ENCODE assay signal across 10 cellular contexts in genomic region chr1:77322061-77322900, GRCh38. TPM values are rescaled to one million over a fixed set of nuclear protein-coding genes. Genes with fewer than 3 reads are reported as not detected.
DNase-seq lines count a peak whose midpoint lies in the region; ATAC-seq and TF ChIP-seq lines count a peak whose summit lies in the region.
"Had no signal": no experiment of that assay in that cellular context is flagged by ENCODE, and none has a peak within 500 bp of the region (broad histone marks: within the 10 kb centered on the region; RNA-seq: fewer than 3 reads in every experiment).

No MANE protein-coding gene starts in this region.

- H3K27ac ChIP-seq in IMR-90 (ENCODE audit: insufficient read depth, low read length) (peak overlapping the region; percentile 25; the same call in 1 of the 2 replicates), mammary epithelial cell (ENCODE audit: insufficient read depth, low read depth, low read length) (peak overlapping the region; percentile 65), mesenchymal stem cell (ENCODE audit: low read length, poor library complexity, severe bottlenecking) (peak overlapping the region; percentile 98)
- H3K27ac ChIP-seq: spleen had no signal

- H2BK20ac ChIP-seq in IMR-90 (ENCODE audit: low read depth, low read length) = peak overlapping the region; percentile 92

- POLR2A ChIA-PET in IMR-90 (lab: Charles Lee; ENCODE audit: unreplicated experiment) = no interaction called here

- 0 out of 2 replicates have a peak, but pooled peaks cover 3% of the 10 kb centered on the region for H3K9me1 ChIP-seq in IMR-90 (ENCODE audit: insufficient read depth, low read length)

- peak overlapping the region; percentile 65 for H4K91ac ChIP-seq in IMR-90 (ENCODE audit: insufficient read depth, low read depth, low read length)
- H4K91ac ChIP-seq in mesenchymal stem cell (ENCODE audit: low read length) = no peak overlapping the region

- H2AK5ac ChIP-seq in IMR-90 (ENCODE audit: low read depth, low read length) = peak overlapping the region; percentile 33
- H2AK5ac ChIP-seq in mesenchymal stem cell (ENCODE audit: low read length, severe bottlenecking) = no peak overlapping the region

- ATAC-seq in IMR-90 (ENCODE audit: low read depth) = peak; percentile 82

- H3K56ac ChIP-seq in IMR-90 (ENCODE audit: extremely low read depth, insufficient read depth, low read length) = peak overlapping the region; percentile 35

- peak overlapping the region; percentile 94; the same call in 1 of the 2 replicates for H4K5ac ChIP-seq in IMR-90 (ENCODE audit: low read depth, low read length)

- H4K20me1 ChIP-seq in IMR-90 (ENCODE audit: insufficient read depth, low read length) (no peaks in the 10 kb centered on the region), mammary epithelial cell (ENCODE audit: insufficient read depth, low read length) (no peaks in the 10 kb centered on the region)

- H3K79me2 ChIP-seq in mammary epithelial cell (ENCODE audit: insufficient read depth, low read length) = no peaks in the 10 kb centered on the region

- no peak overlapping the region for H2AK9ac ChIP-seq in IMR-90 (replicated peaks; ENCODE audit: low read depth, low read length, poor library complexity)

- no peak for TF ChIP-seq RAD21 in IMR-90 (IDR thresholded peaks at IDR 0.05; ENCODE audit: low read length)

- no CpG with 5 or more reads among the region's 6 CpGs for WGBS in IMR-90 (ENCODE audit: extremely low coverage in 2 of 2, insufficient read length in 1 of 2), 2 experiments
- WGBS in mammary epithelial cell (ENCODE audit: low coverage, missing lambda C conversion rate) = 54% methylated on average over 6 of the region's 6 CpGs
- 54% methylated on average over 6 of the region's 6 CpGs for WGBS in mesenchymal stem cell

- H3K4ac ChIP-seq in IMR-90 (ENCODE audit: low read depth, low read length) (peak overlapping the region; percentile 85; the same call in 1 of the 2 replicates), mesenchymal stem cell (ENCODE audit: low read depth in 1 of 2, low read length in 2 of 2) (no peak overlapping the region)

- no peaks in the 10 kb centered on the region for H3K9me3 ChIP-seq in IMR-90 (ENCODE audit: control insufficient read depth, insufficient read depth, low read length)
- no peaks in the 10 kb centered on the region for H3K9me3 ChIP-seq in mammary epithelial cell (replicated peaks; ENCODE audit: insufficient read depth, low read length)
- no peaks in the 10 kb centered on the region for H3K9me3 ChIP-seq in mesenchymal stem cell (ENCODE audit: control insufficient read depth, low read length)
- H3K9me3 ChIP-seq: spleen had no signal

- TF ChIP-seq POLR2A in IMR-90 (IDR thresholded peaks at IDR 0.05; ENCODE audit: low read depth, low read length) = no peak

- H3K79me1 ChIP-seq in IMR-90 (ENCODE audit: low read depth in 1 of 2, low read length in 2 of 2) (peaks cover 0 to 31% of the 10 kb centered on the region in 2 experiments; a peak in 3 of 4 replicates), mesenchymal stem cell (replicated peaks; ENCODE audit: low read length, poor library complexity, severe bottlenecking) (peaks cover 14% of the 10 kb centered on the region)

- H3K9ac ChIP-seq in IMR-90 (ENCODE audit: low read depth, low read length) (no peak overlapping the region; the same call in 1 of the 2 replicates), mammary epithelial cell (ENCODE audit: insufficient read depth, low read length) (peak overlapping the region; percentile 4), mesenchymal stem cell (ENCODE audit: low read length) (peak overlapping the region; percentile 50)

- H3K18ac ChIP-seq in IMR-90 (ENCODE audit: low read depth, low read length) (peak overlapping the region; percentile 98), mesenchymal stem cell (ENCODE audit: low read depth in 1 of 2, low read length in 2 of 2) (no peak overlapping the region)

- H3K4me1 ChIP-seq in IMR-90 (ENCODE audit: control insufficient read depth, insufficient read depth, low read length) (peaks cover 11% of the 10 kb centered on the region), mammary epithelial cell (ENCODE audit: insufficient read depth, low read length) (peaks cover 16% of the 10 kb centered on the region), mesenchymal stem cell (ENCODE audit: control insufficient read depth, insufficient read depth, low read depth, low read length) (peaks cover 8% of the 10 kb centered on the region)
- H3K4me1 ChIP-seq: spleen had no signal

- BruUV-seq in IMR-90 (replicated peaks; lab: Mats Ljungman, UMichigan) (no TSS peak), mammary epithelial cell (replicated peaks; lab: Mats Ljungman, UMichigan) (no TSS peak)

- no peaks in the 10 kb centered on the region for H3K36me3 ChIP-seq in IMR-90 (ENCODE audit: control insufficient read depth, insufficient read depth, low read length)
- H3K36me3 ChIP-seq in mammary epithelial cell (ENCODE audit: insufficient read depth, low read length) = no peaks in the 10 kb centered on the region
- H3K36me3 ChIP-seq in mesenchymal stem cell (ENCODE audit: control insufficient read depth in 1 of 2, insufficient read depth in 2 of 2, low read depth in 1 of 2, low read length in 2 of 2) = no peaks in the 10 kb centered on the region
- H3K36me3 ChIP-seq: spleen had no signal

- no peak overlapping the region for H3K4me3 ChIP-seq in IMR-90 (ENCODE audit: insufficient read depth, low read depth, low read length)
- H3K4me3 ChIP-seq in mammary epithelial cell (replicated peaks in 1 of 3; ENCODE audit: insufficient read depth in 1 of 3, low read depth in 2 of 3, low read length in 3 of 3) = no peak overlapping the region
- no peak overlapping the region for H3K4me3 ChIP-seq in mesenchymal stem cell (ENCODE audit: insufficient read depth in 1 of 2, low read depth in 1 of 2, low read length in 2 of 2)
- H3K4me3 ChIP-seq: spleen had no signal

- H4K8ac ChIP-seq in IMR-90 (ENCODE audit: low read depth in 2 of 2, low read length in 2 of 2) = peak overlapping the region; percentile 64 to 75
- H4K8ac ChIP-seq in mesenchymal stem cell (ENCODE audit: low read length) = no peak overlapping the region

- H2BK5ac ChIP-seq in IMR-90 (ENCODE audit: low read depth, low read length, poor library complexity, severe bottlenecking) = peak overlapping the region; percentile 84
- H2BK5ac ChIP-seq in mesenchymal stem cell (ENCODE audit: low read depth, low read length, poor library complexity, severe bottlenecking) = no peak overlapping the region

- DNase-seq in Caki2 (ENCODE audit: low read depth) (peak; percentile 93), IMR-90 (peak; percentile 91), mammary epithelial cell (peak; percentile 94), mesenchymal stem cell (peak; percentile 66), DMS153 (lab: John Stamatoyannopoulos, UW) (no peak), UCSD-AML1 (lab: John Stamatoyannopoulos, UW; ENCODE audit: unreplicated experiment) (no peak)
- no peak for DNase-seq in activated CD4-positive, alpha-beta T cell treated with anti-CD3 and anti-CD28 coated beads for 1 hour
- DNase-seq in activated CD4-positive, CD25-positive, alpha-beta regulatory T cell treated with anti-CD3 and anti-CD28 coated beads, Interleukin-2, amount 50 U/mL, for 72 hours = no peak
- DNase-seq: activated naive CD4-positive, alpha-beta T cell treated with anti-CD3 and anti-CD28 coated beads, Interleukin-2, amount 50 U/mL, for 16 hours; spleen had no signal

- TF ChIP-seq CTCF in IMR-90 (conservative IDR thresholded peaks at IDR 0.05; ENCODE audit: low read depth, low read length) = no peak
- no peak for TF ChIP-seq CTCF in mammary epithelial cell (conservative IDR thresholded peaks at IDR 0.05 in 1 of 2, IDR thresholded peaks at IDR 0.05 in 1 of 2; ENCODE audit: extremely low read depth in 1 of 2, insufficient read depth in 1 of 2, low read depth in 1 of 2, low read length in 2 of 2)

- no peaks in the 10 kb centered on the region for H3K27me3 ChIP-seq in IMR-90 (ENCODE audit: control insufficient read depth, insufficient read depth, low read length)
- no peaks in the 10 kb centered on the region for H3K27me3 ChIP-seq in mammary epithelial cell (ENCODE audit: insufficient read depth, low read length)
- no peaks in the 10 kb centered on the region for H3K27me3 ChIP-seq in mesenchymal stem cell (ENCODE audit: control insufficient read depth in 1 of 2, insufficient read depth in 1 of 2, low read length in 2 of 2)
- H3K27me3 ChIP-seq: spleen had no signal

- intact Hi-C loops in IMR-90 (cut with micrococcal nuclease) = no loop called here
- intact Hi-C loops in mammary epithelial cell (cut with micrococcal nuclease) = loop anchor here (5.0 kb wide), 1 partner anchor 215 kb away; no protein-coding TSS in a partner anchor

- H3K4me2 ChIP-seq in IMR-90 (ENCODE audit: low read depth, low read length) (peak overlapping the region; percentile 0; the same call in 1 of the 2 replicates), mammary epithelial cell (ENCODE audit: insufficient read depth, low read depth, low read length) (peak overlapping the region; percentile 56), mesenchymal stem cell (ENCODE audit: low read length, poor library complexity, severe bottlenecking) (no peak overlapping the region)

- peak overlapping the region; percentile 66; the same call in 2 of the 3 replicates for H2BK15ac ChIP-seq in IMR-90 (ENCODE audit: low read depth, low read length)
- no peak overlapping the region for H2BK15ac ChIP-seq in mesenchymal stem cell (ENCODE audit: low read depth, poor library complexity, severe bottlenecking)

- H2BK120ac ChIP-seq in IMR-90 (ENCODE audit: low read depth, low read length) (peak overlapping the region; percentile 84), mesenchymal stem cell (ENCODE audit: low read depth, low read length) (no peak overlapping the region)

- H2AFZ ChIP-seq in IMR-90 (replicated peaks; ENCODE audit: low read length, poor library complexity) = no peak overlapping the region
- peak overlapping the region; percentile 62 for H2AFZ ChIP-seq in mammary epithelial cell (ENCODE audit: low read depth, low read length)
- no peak overlapping the region for H2AFZ ChIP-seq in mesenchymal stem cell (ENCODE audit: low read depth, low read length)

- H2BK12ac ChIP-seq in mesenchymal stem cell (ENCODE audit: low read length in 2 of 2) = no peak overlapping the region

- CTCF ChIA-PET in IMR-90 (lab: Yijun Ruan, JAX) = interaction anchor here (0.6 kb wide), 1 partner anchor 124 kb away, joined by 3 read pairs; no protein-coding TSS in a partner anchor
- CTCF ChIA-PET in mammary epithelial cell (lab: Charles Lee; ENCODE audit: low non-redundant PET) = no interaction called here

- H3K14ac ChIP-seq in IMR-90 (replicated peaks; ENCODE audit: low read depth, low read length) = peak overlapping the region; percentile 44
- no peak overlapping the region for H3K14ac ChIP-seq in mesenchymal stem cell (ENCODE audit: low read length in 2 of 2)

- in situ Hi-C loops in Caki2 (cut with HindIII; ENCODE audit: low pct_unique_long_range_greater_than_20kb, low sequenced_read_pairs) (no loop called here), IMR-90 (cut with MboI; ENCODE audit: low sequenced_read_pairs) (no loop called here), mammary epithelial cell (cut with MboI; ENCODE audit: low sequenced_read_pairs in 2 of 2) (loop anchor here in 1 of 2 donors (25.0 kb wide), 1 partner anchor 215 kb away; no protein-coding TSS in a partner anchor)

- dilution Hi-C loops in IMR-90 (cut with HindIII; ENCODE audit: low sequenced_read_pairs, unreplicated experiment) (no loop called here), mammary epithelial cell (cut with HindIII; ENCODE audit: low sequenced_read_pairs) (no loop called here)

- peak overlapping the region; percentile 96 for H3K23ac ChIP-seq in IMR-90 (ENCODE audit: low read depth, low read length)
- no peak overlapping the region for H3K23ac ChIP-seq in mesenchymal stem cell (ENCODE audit: low read length in 2 of 2)

RNA-seq across cellular contexts. Expression of gene AK5, which starts 40.5 kb away (rescaled TPM):
- total RNA-seq in Caki2 (2014; rRNA removed; shearing (Covaris generic); ENCODE audit: low replicate concordance) = 27.7 and 28.7 TPM in 2 replicates
- total RNA-seq in IMR-90 (2012; rRNA removed) (25.8 and 54.7 TPM in 2 replicates), mammary epithelial cell (1 to 10 TPM; 1.0 to 1.7 TPM)
- polyA plus RNA-seq in IMR-90 (2012; rRNA removed) (20.7 and 22.5 TPM in 2 replicates), mammary epithelial cell (0.37 TPM)
- 7.7 and 12.8 TPM in 2 replicates for polyA plus RNA-seq in IMR-90 (2012; cell fraction: cytosol; rRNA removed)
- 2.7 and 8.6 TPM in 2 replicates for polyA plus RNA-seq in IMR-90 (2012; cell fraction: nucleus; rRNA removed; ENCODE audit: low replicate concordance)
- polyA minus RNA-seq in mammary epithelial cell = not detected
- polyA plus RNA-seq in mesenchymal stem cell (2013, experiment 1 of 2) = 48.1 TPM
- polyA plus RNA-seq in mesenchymal stem cell (2013, experiment 2 of 2) = 45.6 TPM

Comparison
In these comparisons a context has a peak if more than half of its experiments do, and no peak if none do; other contexts are left out.
1. DNase-seq: peak in Caki2 (single experiment), IMR-90 (single experiment), mammary epithelial cell (single experiment) and mesenchymal stem cell (single experiment); none in activated CD4-positive, alpha-beta T cell treated with anti-CD3 and anti-CD28 coated beads for 1 hour (single experiment), activated CD4-positive, CD25-positive, alpha-beta regulatory T cell treated with anti-CD3 and anti-CD28 coated beads, Interleukin-2, amount 50 U/mL, for 72 hours (single experiment), DMS153 (single experiment) and UCSD-AML1 (single experiment).
2. H3K27ac ChIP-seq: peak in every context shown above with its lines; median percentile 98 in mesenchymal stem cell; 65 in mammary epithelial cell; 25 in IMR-90.
3. RNA of gene AK5, which starts 40.5 kb away (total RNA-seq): 27.7 to 28.7 TPM in Caki2 and 25.8 to 54.7 TPM in IMR-90; 1.0 to 1.7 TPM in mammary epithelial cell; every median in the first group is over 10 times any median in the second.